ENCODE assay signal across 18 cellular contexts in genomic region chr20:64260239-64260638, GRCh38. TPM values are rescaled to one million over a fixed set of nuclear protein-coding genes. Genes with fewer than 3 reads are reported as not detected.
A peak's percentile ranks its signal among the peaks of the same experiment; 100 is the strongest.
DNase-seq lines count a peak whose midpoint lies in the region; ATAC-seq and TF ChIP-seq lines count a peak whose summit lies in the region.
"Had no signal": no experiment of that assay in that cellular context is flagged by ENCODE, and none has a peak within 500 bp of the region (broad histone marks: within the 10 kb centered on the region; RNA-seq: fewer than 3 reads in every experiment).

No MANE protein-coding gene starts in this region.

- no peak overlapping the region for H2BK120ac ChIP-seq in IMR-90 (ENCODE audit: low read depth, low read length)

- no peaks in the 10 kb centered on the region for H3K27me3 Mint-ChIP-seq in type B pancreatic cell
- H3K27me3 Mint-ChIP-seq: IgD-negative memory B cell had no signal

- H3K9me1 ChIP-seq in IMR-90 (ENCODE audit: insufficient read depth, low read length) = peaks cover 5% of the 10 kb centered on the region; the same call in 1 of the 2 replicates

- H3K36me3 ChIP-seq in heart right ventricle (peaks cover 0 to 18% (median 0%) of the 10 kb centered on the region in 9 donors), IMR-90 (ENCODE audit: control insufficient read depth, insufficient read depth, low read length) (peaks cover 10% of the 10 kb centered on the region), mesodermal cell (ENCODE audit: control insufficient read depth, insufficient read depth, low read length) (peaks cover 29% of the 10 kb centered on the region)

- POLR2A ChIA-PET in IMR-90 (lab: Charles Lee; ENCODE audit: unreplicated experiment) = no interaction called here

- no peak overlapping the region for H4K5ac ChIP-seq in IMR-90 (ENCODE audit: low read depth, low read length)

- WGBS in heart right ventricle, 2 donors = 66 to 83% methylated on average over 6 of the region's 6 CpGs
- WGBS in IMR-90 (ENCODE audit: extremely low coverage in 2 of 2, insufficient read length in 1 of 2), 2 experiments = no CpG with 5 or more reads among the region's 6 CpGs
- 96 to 98% methylated on average over 4 of the region's 6 CpGs for WGBS in mesodermal cell (ENCODE audit: insufficient coverage in 2 of 2), 2 experiments

- intact Hi-C loops in heart right ventricle (cut with DNase I) (no loop called here), Right ventricle myocardium superior (cut with DNase I) (no loop called here), IMR-90 (cut with micrococcal nuclease) (no loop called here)

- H2AFZ ChIP-seq in IMR-90 (replicated peaks; ENCODE audit: low read length, poor library complexity) = peak overlapping the region; percentile 14

- no peak for TF ChIP-seq CTCF in heart right ventricle (IDR thresholded peaks at IDR 0.05)
- no peak for TF ChIP-seq CTCF in IMR-90 (conservative IDR thresholded peaks at IDR 0.05; ENCODE audit: low read depth, low read length)
- no peak for TF ChIP-seq CTCF in type B pancreatic cell (conservative IDR thresholded peaks at IDR 0.05)

- peaks cover 12% of the 10 kb centered on the region for H3K36me3 Mint-ChIP-seq in type B pancreatic cell

- in situ Hi-C loops in IMR-90 (cut with MboI; ENCODE audit: low sequenced_read_pairs) = no loop called here

- H3K4me3 ChIP-seq in heart right ventricle = no peak overlapping the region
- no peak overlapping the region for H3K4me3 ChIP-seq in IMR-90 (ENCODE audit: insufficient read depth, low read depth, low read length)
- H3K4me3 ChIP-seq in mesodermal cell (ENCODE audit: extremely low read depth, insufficient read depth, low read length, poor library complexity, severe bottlenecking) = no peak overlapping the region
- H3K4me3 ChIP-seq: adrenal gland, skin epidermis had no signal

- H3K14ac ChIP-seq in IMR-90 (replicated peaks; ENCODE audit: low read depth, low read length) = no peak overlapping the region

- CTCF ChIA-PET in IMR-90 (lab: Yijun Ruan, JAX) = interaction anchor here (1.0 kb wide), 1 partner anchor 36 kb away, joined by 5 read pairs; no protein-coding TSS in a partner anchor

- no peak overlapping the region for H3K4ac ChIP-seq in IMR-90 (ENCODE audit: low read depth, low read length)

- H2BK20ac ChIP-seq in IMR-90 (ENCODE audit: low read depth, low read length) = no peak overlapping the region

- H3K27ac Mint-ChIP-seq in type B pancreatic cell = peak overlapping the region; percentile 25

- dilution Hi-C loops in IMR-90 (cut with HindIII; ENCODE audit: low sequenced_read_pairs, unreplicated experiment) = no loop called here

- H3K4me1 ChIP-seq in heart right ventricle = peaks cover 13 to 92% (median 75%) of the 10 kb centered on the region in 9 donors
- H3K4me1 ChIP-seq in IMR-90 (ENCODE audit: control insufficient read depth, insufficient read depth, low read length) = peaks cover 13% of the 10 kb centered on the region
- peaks cover 4% of the 10 kb centered on the region for H3K4me1 ChIP-seq in mesodermal cell (ENCODE audit: control insufficient read depth, insufficient read depth, low read length, poor library complexity, severe bottlenecking)

- ATAC-seq in heart right ventricle = no peak
- no peak for ATAC-seq in Right ventricle myocardium superior (ENCODE audit: poor library complexity)
- ATAC-seq in IMR-90 (ENCODE audit: low read depth) = no peak
- no peak for ATAC-seq in GM21825 (IDR thresholded peaks at IDR 0.05; ENCODE audit: unreplicated experiment)
- ATAC-seq in GM19324 (IDR thresholded peaks at IDR 0.05; ENCODE audit: low FRiP score, unreplicated experiment) = no peak
- ATAC-seq: psoas muscle had no signal

- 0 out of 2 replicates have a peak overlapping the region, but pooled peaks have one; percentile 7 for H2AK5ac ChIP-seq in IMR-90 (ENCODE audit: low read depth, low read length)

- no peaks in the 10 kb centered on the region for H3K9me3 ChIP-seq in heart right ventricle
- no peaks in the 10 kb centered on the region for H3K9me3 ChIP-seq in IMR-90 (ENCODE audit: control insufficient read depth, insufficient read depth, low read length)
- H3K9me3 ChIP-seq in mesodermal cell (ENCODE audit: control insufficient read depth, low read length) = no peaks in the 10 kb centered on the region
- H3K9me3 ChIP-seq: adrenal gland, psoas muscle, tibial artery had no signal

- TF ChIP-seq RAD21 in IMR-90 (IDR thresholded peaks at IDR 0.05; ENCODE audit: low read length) = no peak

- no peak overlapping the region for H3K56ac ChIP-seq in IMR-90 (ENCODE audit: extremely low read depth, insufficient read depth, low read length)

- H4K91ac ChIP-seq in IMR-90 (ENCODE audit: insufficient read depth, low read depth, low read length) = no peak overlapping the region

- no peak overlapping the region for H3K9ac ChIP-seq in IMR-90 (ENCODE audit: low read depth, low read length)

- H3K4me2 ChIP-seq in IMR-90 (ENCODE audit: low read depth, low read length) = no peak overlapping the region

- peaks cover 41 to 44% of the 10 kb centered on the region in 2 experiments for H3K79me1 ChIP-seq in IMR-90 (ENCODE audit: low read depth in 1 of 2, low read length in 2 of 2)

- no peak overlapping the region for H3K18ac ChIP-seq in IMR-90 (ENCODE audit: low read depth, low read length)

- no peak overlapping the region for H2BK15ac ChIP-seq in IMR-90 (ENCODE audit: low read depth, low read length)

- H3K9me3 Mint-ChIP-seq in type B pancreatic cell = no peaks in the 10 kb centered on the region
- H3K9me3 Mint-ChIP-seq: IgD-negative memory B cell had no signal

- peak overlapping the region; percentile 2 for H3K4me3 Mint-ChIP-seq in type B pancreatic cell

- H3K23ac ChIP-seq in IMR-90 (ENCODE audit: low read depth, low read length) = no peak overlapping the region

- no peaks in the 10 kb centered on the region for H3K27me3 ChIP-seq in heart right ventricle
- no peaks in the 10 kb centered on the region for H3K27me3 ChIP-seq in IMR-90 (ENCODE audit: control insufficient read depth, insufficient read depth, low read length)
- H3K27me3 ChIP-seq: adrenal gland, tibial artery had no signal

- H2BK5ac ChIP-seq in IMR-90 (ENCODE audit: low read depth, low read length, poor library complexity, severe bottlenecking) = no peak overlapping the region

- H4K8ac ChIP-seq in IMR-90 (ENCODE audit: low read depth in 2 of 2, low read length in 2 of 2) = no peak overlapping the region

- H4K20me1 ChIP-seq in IMR-90 (ENCODE audit: insufficient read depth, low read length) = no peaks in the 10 kb centered on the region

- no peak for TF ChIP-seq POLR2A in IMR-90 (IDR thresholded peaks at IDR 0.05; ENCODE audit: low read depth, low read length)

- peaks cover 38% of the 10 kb centered on the region for H3K4me1 Mint-ChIP-seq in type B pancreatic cell (ENCODE audit: unreplicated experiment)

- no peak overlapping the region for H2AK9ac ChIP-seq in IMR-90 (replicated peaks; ENCODE audit: low read depth, low read length, poor library complexity)

- H3K27ac ChIP-seq in heart right ventricle (peak overlapping the region; percentile 49 to 88 (median 73)), IMR-90 (ENCODE audit: insufficient read depth, low read length) (no peak overlapping the region), mesodermal cell (ENCODE audit: low read depth, low read length, severe bottlenecking) (peak overlapping the region; percentile 23)
- H3K27ac ChIP-seq: C4-2B had no signal

- no TSS peak for BruUV-seq in IMR-90 (replicated peaks; lab: Mats Ljungman, UMichigan)

- no peak for DNase-seq in heart right ventricle
- no peak for DNase-seq in Right ventricle myocardium superior
- no peak for DNase-seq in IMR-90
- no peak for DNase-seq in type B pancreatic cell (ENCODE audit: extremely low spot score, unreplicated experiment)
- no peak for DNase-seq in stimulated activated CD8-positive, alpha-beta memory T cell treated with anti-CD3 and anti-CD28 coated beads, Interleukin-4, amount 100 ng/mL, for 48 hours
- DNase-seq: ACHN; GDM1; NCI-H1105; psoas muscle; stimulated activated CD4-positive, alpha-beta T cell treated with anti-CD3 and anti-CD28 coated beads, Interleukin-2, amount 100 ng/mL, for 24 hours; tibial artery had no signal

TF ChIP-seq in IMR-90, 13 proteins besides CTCF, POLR2A, EP300 and RAD21:
- TF ChIP-seq MXI1 (IDR thresholded peaks at IDR 0.05; ENCODE audit: borderline replicate concordance, low read depth, low read length) (no peak), CHD1 (IDR thresholded peaks at IDR 0.05; ENCODE audit: low read depth, low read length) (no peak), SMC3 (IDR thresholded peaks at IDR 0.05; ENCODE audit: low read depth, low read length) (no peak)
- TF ChIP-seq, protein P1, sequence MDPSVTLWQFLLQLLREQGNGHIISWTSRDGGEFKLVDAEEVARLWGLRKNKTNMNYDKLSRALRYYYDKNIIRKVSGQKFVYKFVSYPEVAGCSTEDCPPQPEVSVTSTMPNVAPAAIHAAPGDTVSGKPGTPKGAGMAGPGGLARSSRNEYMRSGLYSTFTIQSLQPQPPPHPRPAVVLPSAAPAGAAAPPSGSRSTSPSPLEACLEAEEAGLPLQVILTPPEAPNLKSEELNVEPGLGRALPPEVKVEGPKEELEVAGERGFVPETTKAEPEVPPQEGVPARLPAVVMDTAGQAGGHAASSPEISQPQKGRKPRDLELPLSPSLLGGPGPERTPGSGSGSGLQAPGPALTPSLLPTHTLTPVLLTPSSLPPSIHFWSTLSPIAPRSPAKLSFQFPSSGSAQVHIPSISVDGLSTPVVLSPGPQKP (IDR thresholded peaks at IDR 0.05; ENCODE audit: borderline replicate concordance, low read depth, low read length) = no peak
TF ChIP-seq in IMR-90: peak in this region for 0.

RNA-seq across cellular contexts. Expression of gene PCMTD2, which starts 4.7 kb away (rescaled TPM):
- total RNA-seq in heart right ventricle (10 to 100 TPM; 56.2 to 83.5 (median 69.4) TPM), Right ventricle myocardium superior (81.9 TPM), IMR-90 (2012; rRNA removed) (28.3 and 30.3 TPM in 2 replicates), type B pancreatic cell (ENCODE audit: low replicate concordance) (85.1 and 101 TPM in 2 replicates)
- polyA plus RNA-seq in heart right ventricle (10 to 100 TPM; 11.7 to 68.4 TPM), IMR-90 (2012; rRNA removed) (20.2 and 23.6 TPM in 2 replicates)
- polyA plus RNA-seq in IMR-90 (2012; cell fraction: cytosol; rRNA removed) = 14.9 and 15.2 TPM in 2 replicates
- polyA plus RNA-seq in IMR-90 (2012; cell fraction: nucleus; rRNA removed; ENCODE audit: low replicate concordance) = 27.5 and 126 TPM in 2 replicates
- polyA plus RNA-seq in mesodermal cell (2013, experiment 1 of 2) = 54.2 TPM
- 52.4 TPM for polyA plus RNA-seq in mesodermal cell (2013, experiment 2 of 2)
